Comparison of ENCODE assay signal across 21 cellular contexts in genomic region chr15:67556964-67557570, GRCh38. TPM values are rescaled to one million over a fixed set of nuclear protein-coding genes. Genes with fewer than 3 reads are reported as not detected.
DNase-seq lines count a peak whose midpoint lies in the region; ATAC-seq, FAIRE-seq and TF ChIP-seq lines count a peak whose summit lies in the region.
"Had no signal": no experiment of that assay in that cellular context is flagged by ENCODE, and none has a peak within 500 bp of the region (broad histone marks: within the 10 kb centered on the region; RNA-seq: fewer than 3 reads in every experiment).

No MANE protein-coding gene starts in this region.

- H3K36me3 ChIP-seq in Karpas-422 (ENCODE audit: insufficient read depth, low read length): peaks cover 53% of the 10 kb centered on the region
- H3K36me3 ChIP-seq in GM12878 (ENCODE audit: control insufficient read depth in 2 of 2, insufficient read depth in 2 of 2, low read length in 1 of 2): peaks cover 0 to 3% of the 10 kb centered on the region in 2 experiments; a peak in 1 of 4 replicates
- peaks cover 0 to 19% (median 1%) of the 10 kb centered on the region in 4 donors for H3K36me3 ChIP-seq in transverse colon
- H3K36me3 ChIP-seq in adrenal gland (replicated peaks in 1 of 2): no peaks in the 10 kb centered on the region

- SMC1A ChIA-PET in GM12878 (lab: Charles Lee; ENCODE audit: uncharacterized antibody, unreplicated experiment): interaction anchor here (0.8 to 5.7 kb wide), 10 partner anchors 9 to 228 kb away, joined by 3 to 21 read pairs (median 3); partner anchors contain the start of gene C15orf61

- no peak for TF ChIP-seq POLR2A in GM12892 (IDR thresholded peaks at IDR 0.05; ENCODE audit: low read depth, low read length)
- TF ChIP-seq POLR2A in GM12878 (IDR thresholded peaks at IDR 0.05; ENCODE audit: low read depth, low read length): no peak
- no peak for TF ChIP-seq POLR2A in transverse colon (IDR thresholded peaks at IDR 0.05)
- no peak for TF ChIP-seq POLR2A in adrenal gland (IDR thresholded peaks at IDR 0.05)

- DNase-seq in GM12892 (ENCODE audit: insufficient read length): no peak
- DNase-seq in Karpas-422: peak; percentile 36
- DNase-seq in GM12878 (ENCODE audit: low read depth, low spot score): no peak
- DNase-seq in transverse colon: no peak
- no peak for DNase-seq in NCI-H345 (lab: John Stamatoyannopoulos, UW)
- no peak for DNase-seq in NCI-H82 treated with DMSO at 0.1 percent for 48 hours (lab: John Stamatoyannopoulos, UW; ENCODE audit: unreplicated experiment)
- no peak for DNase-seq in adrenal gland
- DNase-seq: C1 segment of cervical spinal cord; CD4-positive, alpha-beta memory T cell; COR-L47; DMS53; GDM1; MG63; NCI-H1105 treated with DMSO at 0.1 percent for 48 hours; NCI-H2029; NCI-H526 treated with DMSO at 0.1 percent for 48 hours had no signal

- no peak overlapping the region; the same call in 1 of the 2 replicates for H3K27ac ChIP-seq in Karpas-422 (ENCODE audit: low read length)
- H3K27ac ChIP-seq in GM12878 (ENCODE audit: control insufficient read depth, insufficient read depth): peak overlapping the region; percentile 27
- H3K27ac ChIP-seq in transverse colon: no peak overlapping the region
- no peak overlapping the region for H3K27ac ChIP-seq in adrenal gland
- H3K27ac ChIP-seq: A549 had no signal

- in situ Hi-C loops in GM12878 (cut with MboI): no loop called here
- in situ Hi-C loops in transverse colon (cut with MboI; ENCODE audit: low pct_ligation_motif_present in 1 of 4, low pct_unique_long_range_greater_than_20kb in 1 of 4, low sequenced_read_pairs in 3 of 4): no loop called here

- peak; percentile 51 for ATAC-seq in GM12878
- ATAC-seq: A549, HepG2, SK-N-SH treated with all-trans-retinoic acid at 6 μM for 48 hours had no signal

- H3K27me3 ChIP-seq in Karpas-422 (ENCODE audit: low read length) (no peaks in the 10 kb centered on the region), GM12878 (replicated peaks in 1 of 2; ENCODE audit: control insufficient read depth in 2 of 2, insufficient read depth in 2 of 2, low read length in 1 of 2) (no peaks in the 10 kb centered on the region), transverse colon (no peaks in the 10 kb centered on the region), adrenal gland (no peaks in the 10 kb centered on the region)
- H3K27me3 ChIP-seq: MG63 had no signal

- POLR2A ChIA-PET in GM12878 (lab: Charles Lee): no interaction called here

- no peak for TF ChIP-seq RAD21 in GM12878 (IDR thresholded peaks at IDR 0.05; ENCODE audit: insufficient read depth, low read depth, low read length)

- H3K4me1 ChIP-seq in Karpas-422 (ENCODE audit: low read length) (peaks cover 38% of the 10 kb centered on the region), GM12878 (ENCODE audit: control insufficient read depth, insufficient read depth, low read length) (peaks cover 14% of the 10 kb centered on the region; the same call in 1 of the 2 replicates), transverse colon (no peaks in the 10 kb centered on the region), adrenal gland (replicated peaks in 1 of 2) (peaks cover 0 to 4% of the 10 kb centered on the region in 2 donors)
- H3K4me1 ChIP-seq: A549 had no signal

- H3K9me2 ChIP-seq in Karpas-422 (replicated peaks; ENCODE audit: insufficient read depth, low read length): no peaks in the 10 kb centered on the region

- 58% methylated on average over 3 of the region's 3 CpGs for WGBS in GM12878 (ENCODE audit: insufficient coverage, insufficient replicate concordance, low lambda C conversion rate, missing lambda C conversion rate)
- 72 to 76% methylated on average over 2 to 3 of the region's 3 CpGs for WGBS in transverse colon (ENCODE audit: low coverage in 1 of 2), 2 donors
- WGBS in adrenal gland, 4 donors: 85 to 96% (median 89%) methylated on average over 3 of the region's 3 CpGs

- no TSS peak for BruUV-seq in GM12878 (replicated peaks; lab: Mats Ljungman, UMichigan)

- RAD21 ChIA-PET in GM12878 (lab: Charles Lee; ENCODE audit: unreplicated experiment): interaction anchor here (0.8 to 1.3 kb wide), 3 partner anchors 9 to 35 kb away, joined by 3 read pairs; partner anchors contain the start of gene MAP2K5

- H3K4me3 ChIP-seq in Karpas-422 (ENCODE audit: low read length) (no peak overlapping the region), GM12878 (no peak overlapping the region), transverse colon (no peak overlapping the region), adrenal gland (no peak overlapping the region)
- H3K4me3 ChIP-seq: A549, MG63 had no signal

- TF ChIP-seq CTCF in GM12878 (IDR thresholded peaks at IDR 0.05 in 2 of 3, conservative IDR thresholded peaks at IDR 0.05 in 1 of 3; ENCODE audit: control insufficient read depth in 2 of 3, extremely low read depth in 1 of 3, insufficient read depth in 1 of 3, low read depth in 3 of 3, low read length in 3 of 3) (no peak), transverse colon (IDR thresholded peaks at IDR 0.05) (no peak), adrenal gland (IDR thresholded peaks at IDR 0.05) (no peak)

- H2AFZ ChIP-seq in Karpas-422 (ENCODE audit: low read length) (no peak overlapping the region), GM12878 (ENCODE audit: control insufficient read depth, low read depth, low read length) (no peak overlapping the region)

- H3K79me2 ChIP-seq in Karpas-422 (ENCODE audit: low read length) (peaks cover 84% of the 10 kb centered on the region), GM12878 (ENCODE audit: control insufficient read depth, insufficient read depth, low read length) (no peaks in the 10 kb centered on the region; the same call in 1 of the 2 replicates)

- no peak overlapping the region for H3K9ac ChIP-seq in Karpas-422 (ENCODE audit: low read length)
- H3K9ac ChIP-seq in GM12878 (ENCODE audit: control insufficient read depth, insufficient read depth, low read length): no peak overlapping the region

- CTCF ChIA-PET in GM12878 (lab: Yijun Ruan, JAX): interaction anchor here (0.6 to 1.7 kb wide), 8 partner anchors 10 to 284 kb away, joined by 3 to 7 read pairs (median 4); no protein-coding TSS in a partner anchor

- H3K4me2 ChIP-seq in Karpas-422 (ENCODE audit: low read depth, low read length, poor library complexity, severe bottlenecking) (no peak overlapping the region), GM12878 (ENCODE audit: control insufficient read depth, insufficient read depth) (no peak overlapping the region)
- H3K4me2 ChIP-seq: A549 had no signal

- intact Hi-C loops in GM12878 (cut with micrococcal nuclease; ENCODE audit: unreplicated experiment) (no loop called here), transverse colon (cut with DNase I; ENCODE audit: low total_unique reads) (no loop called here), adrenal gland (cut with DNase I) (no loop called here)

- peak; percentile 85 for FAIRE-seq in GM12892 (lab: Jason Lieb, UNC)
- no peak for FAIRE-seq in GM12878 (lab: Jason Lieb, UNC)
- FAIRE-seq: H54, HepG2, RCC 7860 had no signal

- TF ChIP-seq EP300 in GM12878 (IDR thresholded peaks at IDR 0.05; ENCODE audit: borderline replicate concordance in 1 of 2, control insufficient read depth in 1 of 2, low read depth in 2 of 2, low read length in 2 of 2) (no peak), transverse colon (IDR thresholded peaks at IDR 0.05; ENCODE audit: low read depth) (no peak)

- H4K20me1 ChIP-seq in Karpas-422 (ENCODE audit: insufficient read depth, low read depth, low read length) (no peaks in the 10 kb centered on the region), GM12878 (ENCODE audit: control insufficient read depth, insufficient read depth) (no peaks in the 10 kb centered on the region)

- H3K9me3 ChIP-seq in Karpas-422 (ENCODE audit: low read length): peaks cover 14% of the 10 kb centered on the region
- peaks cover 4% of the 10 kb centered on the region; the same call in 2 of the 3 replicates for H3K9me3 ChIP-seq in GM12878 (replicated peaks; ENCODE audit: control insufficient read depth, insufficient read depth, low read length)
- H3K9me3 ChIP-seq in transverse colon: no peaks in the 10 kb centered on the region
- H3K9me3 ChIP-seq in adrenal gland (replicated peaks in 1 of 3): no peaks in the 10 kb centered on the region

RNA-seq across cellular contexts. Expression of gene MAP2K5, which starts 14.6 kb away (rescaled TPM):
- polyA plus RNA-seq in GM12892 (2012; ENCODE audit: missing spikeins): 9.2 TPM
- 32.0 and 32.1 TPM in 2 replicates for total RNA-seq in Karpas-422 (2014; rRNA removed; shearing (Covaris generic); ENCODE audit: low replicate concordance)
- total RNA-seq in GM12878 (2013; cell fraction: nucleolus; rRNA removed): 39.1 and 40.1 TPM in 2 replicates
- total RNA-seq in GM12878 (2014; rRNA removed): 5.9 and 6.3 TPM in 2 replicates
- total RNA-seq in GM12878 (2014; rRNA removed; fragmentation: Illumina TruSeq; extraction: Trizol): 10.7 and 10.9 TPM in 2 replicates
- total RNA-seq in GM12878 (2021): 19.3 and 19.4 TPM in 2 replicates
- polyA plus RNA-seq in GM12878 (2011; ENCODE audit: low read depth): 8.7 TPM
- polyA plus RNA-seq in GM12878 (2011; rRNA removed): 5.1 and 7.0 TPM in 2 replicates
- polyA plus RNA-seq in GM12878 (2011; cell fraction: cytosol; rRNA removed): 2.6 and 3.7 TPM in 2 replicates
- 16.5 and 22.6 TPM in 2 replicates for polyA plus RNA-seq in GM12878 (2011; cell fraction: nucleus; rRNA removed)
- polyA plus RNA-seq in GM12878 (2012): 12.2 and 15.8 TPM in 2 replicates
- 12.5 and 13.6 TPM in 2 replicates for polyA plus RNA-seq in GM12878 (2014; fragmentation: Illumina TruSeq; extraction: Trizol)
- polyA plus RNA-seq in GM12878 (2014; fragmentation: Nextera tagmentation; extraction: Ambion mirVana): 1 to 10 TPM; 1.3 to 2.0 TPM
- polyA plus RNA-seq in GM12878 (2014; rRNA removed): 8.3 and 10.2 TPM in 2 replicates
- 10 to 100 TPM; 14.6 to 16.6 TPM for polyA plus RNA-seq in GM12878 (2016; fragmentation: Nextera tagmentation; extraction: Ambion mirVana)
- 14.6 and 16.8 TPM in 2 replicates for polyA minus RNA-seq in GM12878 (2011; rRNA and poly(A)+ RNA removed)
- polyA minus RNA-seq in GM12878 (2011; cell fraction: cytosol; rRNA and poly(A)+ RNA removed): 3.1 and 5.3 TPM in 2 replicates
- polyA minus RNA-seq in GM12878 (2011; cell fraction: nucleus; rRNA and poly(A)+ RNA removed): 30.6 and 61.8 TPM in 2 replicates
- 100 to 1,000 TPM in 1 of 4 donors, 10 to 100 TPM in 3; 19.8 to 320 (median 21.1) TPM for total RNA-seq in transverse colon
- total RNA-seq in adrenal gland: 10 to 100 TPM; 12.5 to 33.8 (median 19.3) TPM
- 10 to 100 TPM; 10.3 to 32.0 (median 13.0) TPM for polyA plus RNA-seq in adrenal gland

RNA-seq across cellular contexts. Expression of gene C15orf61, which starts 36.1 kb away (rescaled TPM):
- 3.1 TPM for polyA plus RNA-seq in GM12892 (2012; ENCODE audit: missing spikeins)
- total RNA-seq in Karpas-422 (2014; rRNA removed; shearing (Covaris generic); ENCODE audit: low replicate concordance): 13.3 and 19.7 TPM in 2 replicates
- 11.1 and 14.2 TPM in 2 replicates for total RNA-seq in GM12878 (2013; cell fraction: nucleolus; rRNA removed)
- 5.8 and 7.5 TPM in 2 replicates for total RNA-seq in GM12878 (2014; rRNA removed)
- 2.3 and 3.4 TPM in 2 replicates for total RNA-seq in GM12878 (2014; rRNA removed; fragmentation: Illumina TruSeq; extraction: Trizol)
- 6.2 and 7.4 TPM in 2 replicates for total RNA-seq in GM12878 (2021)
- 0.39 TPM for polyA plus RNA-seq in GM12878 (2011; ENCODE audit: low read depth)
- polyA plus RNA-seq in GM12878 (2011; rRNA removed): 3.6 and 6.1 TPM in 2 replicates
- polyA plus RNA-seq in GM12878 (2011; cell fraction: cytosol; rRNA removed): 3.0 and 4.0 TPM in 2 replicates
- 5.3 and 6.0 TPM in 2 replicates for polyA plus RNA-seq in GM12878 (2011; cell fraction: nucleus; rRNA removed)
- polyA plus RNA-seq in GM12878 (2012): 2.9 and 3.7 TPM in 2 replicates
- polyA plus RNA-seq in GM12878 (2014; fragmentation: Illumina TruSeq; extraction: Trizol): 1.7 and 3.2 TPM in 2 replicates
- polyA plus RNA-seq in GM12878 (2014; fragmentation: Nextera tagmentation; extraction: Ambion mirVana): 1 to 10 TPM; 1.4 to 4.5 TPM
- polyA plus RNA-seq in GM12878 (2014; rRNA removed): 4.0 and 5.2 TPM in 2 replicates
- polyA plus RNA-seq in GM12878 (2016; fragmentation: Nextera tagmentation; extraction: Ambion mirVana): 1 to 10 TPM; 7.7 to 8.7 TPM
- polyA minus RNA-seq in GM12878 (2011; rRNA and poly(A)+ RNA removed): 3.5 and 3.6 TPM in 2 replicates
- polyA minus RNA-seq in GM12878 (2011; cell fraction: cytosol; rRNA and poly(A)+ RNA removed): 1.5 and 2.1 TPM in 2 replicates
- 13.2 and 28.5 TPM in 2 replicates for polyA minus RNA-seq in GM12878 (2011; cell fraction: nucleus; rRNA and poly(A)+ RNA removed)
- 10 to 100 TPM in 2 of 4 donors, 1 to 10 TPM in 2; 4.0 to 22.4 (median 9.8) TPM for total RNA-seq in transverse colon
- total RNA-seq in adrenal gland: 1 to 10 TPM; 1.2 to 8.3 (median 5.4) TPM
- 1 to 10 TPM; 2.5 to 4.4 (median 4.0) TPM for polyA plus RNA-seq in adrenal gland
